In genomic region chr7:55438085-55438764, GRCh38 we compare ENCODE assay signal across 18 cellular contexts.
DNase-seq lines count a peak whose midpoint lies in the region; ATAC-seq, FAIRE-seq and TF ChIP-seq lines count a peak whose summit lies in the region.
"Had no signal": no experiment of that assay in that cellular context is flagged by ENCODE, and none has a peak within 500 bp of the region (broad histone marks: within the 10 kb centered on the region; RNA-seq: fewer than 3 reads in every experiment).

No MANE protein-coding gene starts in this region.

- H2BK12ac ChIP-seq in H9 (ENCODE audit: insufficient read length, low read depth, low read length): no peak overlapping the region

- H3K4me1 Mint-ChIP-seq in CD4-positive, CD25-positive, alpha-beta regulatory T cell: peaks cover 3 to 59% (median 32%) of the 10 kb centered on the region in 4 donors
- peaks cover 6 to 7% of the 10 kb centered on the region in 2 experiments; a peak in 3 of 4 replicates for H3K4me1 Mint-ChIP-seq in H9

- FAIRE-seq in bronchial epithelial cell (lab: Jason Lieb, UNC) (no peak), frontal cortex (lab: Jason Lieb, UNC) (no peak)
- FAIRE-seq: GM12878, H1 had no signal

- no peak overlapping the region for H3K9ac ChIP-seq in H9 (ENCODE audit: extremely low read depth, insufficient read length, low read length)

- H2AFZ ChIP-seq in H9 (ENCODE audit: low read length): no peak overlapping the region

- H3K18ac ChIP-seq in H9 (ENCODE audit: insufficient read length, low read depth, low read length): no peak overlapping the region

- H3K23ac ChIP-seq in H9 (ENCODE audit: insufficient read length, low read depth, low read length): no peak overlapping the region

- no peak overlapping the region for H2BK20ac ChIP-seq in H9 (ENCODE audit: low read depth, low read length, poor library complexity, severe bottlenecking)

- no peak overlapping the region for H3K27ac ChIP-seq in CD4-positive, CD25-positive, alpha-beta regulatory T cell (ENCODE audit: insufficient read depth, low read length, poor library complexity, severe bottlenecking)
- no peak overlapping the region for H3K27ac ChIP-seq in H9 (ENCODE audit: insufficient read length, low read depth, low read length)
- H3K27ac ChIP-seq: thoracic aorta had no signal

- no peak overlapping the region for H3K14ac ChIP-seq in H9 (ENCODE audit: insufficient read depth, low read length)

- no peaks in the 10 kb centered on the region for H3K9me3 ChIP-seq in CD4-positive, CD25-positive, alpha-beta regulatory T cell (ENCODE audit: control insufficient read depth in 2 of 2, low read length in 2 of 2)
- no peaks in the 10 kb centered on the region for H3K9me3 ChIP-seq in H9 (ENCODE audit: control insufficient read depth, low read depth, low read length)
- H3K9me3 ChIP-seq: thoracic aorta had no signal

- H3K23me2 ChIP-seq in H9 (ENCODE audit: insufficient read length, low read depth, low read length, poor library complexity, severe bottlenecking): no peaks in the 10 kb centered on the region

- no peak overlapping the region for H2AK5ac ChIP-seq in H9 (ENCODE audit: insufficient read length, low read length)

- no peaks in the 10 kb centered on the region for H3K27me3 ChIP-seq in CD4-positive, CD25-positive, alpha-beta regulatory T cell (ENCODE audit: control insufficient read depth, insufficient read depth, low read length)
- H3K27me3 ChIP-seq in H9 (ENCODE audit: insufficient read depth, low read length) (no peaks in the 10 kb centered on the region), bronchial epithelial cell (ENCODE audit: control insufficient read depth, insufficient read depth, low read length) (no peaks in the 10 kb centered on the region)

- DNase-seq in CD4-positive, CD25-positive, alpha-beta regulatory T cell: no peak
- no peak for DNase-seq in H9
- peak; percentile 78 for DNase-seq in NCI-H2196 (lab: John Stamatoyannopoulos, UW; ENCODE audit: unreplicated experiment)
- peak; percentile 23 for DNase-seq in bronchial epithelial cell (ENCODE audit: low read depth)
- no peak for DNase-seq in frontal cortex (ENCODE audit: low spot score in 2 of 2)
- DNase-seq in NCI-H1694 (lab: John Stamatoyannopoulos, UW): no peak
- DNase-seq: activated CD4-positive, alpha-beta T cell treated with anti-CD3 and anti-CD28 coated beads, Interleukin-2, amount 50 U/mL, for 4 hours; hippocampal formation; Karpas-422; naive B cell; NCI-H524 treated with DMSO at 0.1 percent for 48 hours had no signal

- ATAC-seq in CD4-positive, CD25-positive, alpha-beta regulatory T cell (ENCODE audit: low read depth in 2 of 2): no peak
- ATAC-seq in GM19324 (IDR thresholded peaks at IDR 0.05; ENCODE audit: low FRiP score, unreplicated experiment) (no peak), HG03095 (IDR thresholded peaks at IDR 0.05; ENCODE audit: unreplicated experiment) (no peak)
- ATAC-seq: GM12878 had no signal

- H3K56ac ChIP-seq in H9 (ENCODE audit: insufficient read length, low read depth, low read length): no peak overlapping the region

- H3K4me3 Mint-ChIP-seq in CD4-positive, CD25-positive, alpha-beta regulatory T cell: peak overlapping the region in 2 of 4 donors; percentile 16 to 40
- no peak overlapping the region for H3K4me3 Mint-ChIP-seq in H9
- H3K4me3 Mint-ChIP-seq: naive B cell; T-helper 2 cell treated with Interferon-gamma antibody and Interleukin-4, amounts not matched to agents 5 μg/mL and 100 μg/mL, for 36 hours had no signal

- H4K20me1 ChIP-seq in H9 (ENCODE audit: control insufficient read depth, insufficient read depth, insufficient read length): no peaks in the 10 kb centered on the region

- H2BK15ac ChIP-seq in H9 (ENCODE audit: low read depth, low read length): no peak overlapping the region

- H3K36me3 Mint-ChIP-seq in CD4-positive, CD25-positive, alpha-beta regulatory T cell: peaks cover 7% of the 10 kb centered on the region
- H3K36me3 Mint-ChIP-seq in H9 (ENCODE audit: insufficient read depth in 1 of 3, low read depth in 3 of 3): no peaks in the 10 kb centered on the region
- H3K36me3 Mint-ChIP-seq: naive B cell had no signal

- H4K91ac ChIP-seq in H9 (ENCODE audit: insufficient read length, low read depth, low read length): no peak overlapping the region

- no peak overlapping the region for H2BK120ac ChIP-seq in H9 (ENCODE audit: low read depth, low read length, poor library complexity, severe bottlenecking)

- no peaks in the 10 kb centered on the region for H3K79me2 ChIP-seq in H9 (ENCODE audit: insufficient read depth, low read length)

- H3K27ac Mint-ChIP-seq in CD4-positive, CD25-positive, alpha-beta regulatory T cell: peak overlapping the region; percentile 68 to 77 (median 69)
- H3K27ac Mint-ChIP-seq in H9: peak overlapping the region in 2 of 3 experiments; percentile 40 to 54; a peak in 3 of 7 replicates
- H3K27ac Mint-ChIP-seq: activated T-helper 2 cell treated with anti-CD3 and anti-CD28 coated beads, Interferon-gamma antibody, Interleukin-2, Interleukin-4, amounts not matched to agents 10 μg/mL and 5 μg/mL and 100 μg/mL, durations not matched to agents 14 hours and 24 hours and 36 hours; T-helper 2 cell treated with Interferon-gamma antibody and Interleukin-4, amounts not matched to agents 5 μg/mL and 100 μg/mL, for 36 hours had no signal

- no peaks in the 10 kb centered on the region for H3K79me1 ChIP-seq in H9 (ENCODE audit: insufficient read depth, low read depth, low read length, poor library complexity, severe bottlenecking)

- no peak overlapping the region for H4K8ac ChIP-seq in H9 (replicated peaks; ENCODE audit: insufficient read length, low read depth, low read length)

- no peak overlapping the region for H2BK5ac ChIP-seq in H9 (ENCODE audit: insufficient read length, low read length)

- no peak overlapping the region for H3K4ac ChIP-seq in H9 (ENCODE audit: low read depth, low read length)

- H3T11ph ChIP-seq in H9 (ENCODE audit: low read length): no peak overlapping the region

- peaks cover 0 to 2% (median 0%) of the 10 kb centered on the region in 7 donors for H3K9me3 Mint-ChIP-seq in CD4-positive, CD25-positive, alpha-beta regulatory T cell
- H3K9me3 Mint-ChIP-seq in H9: no peaks in the 10 kb centered on the region
- H3K9me3 Mint-ChIP-seq: activated T-helper 2 cell treated with anti-CD3 and anti-CD28 coated beads, Interferon-gamma antibody, Interleukin-2, Interleukin-4, amounts not matched to agents 10 μg/mL and 5 μg/mL and 100 μg/mL, durations not matched to agents 14 hours and 24 hours and 36 hours; naive B cell; T-helper 2 cell treated with Interferon-gamma antibody and Interleukin-4, amounts not matched to agents 5 μg/mL and 100 μg/mL, for 36 hours had no signal

- WGBS in H9 (ENCODE audit: extremely low coverage, insufficient read length, low lambda C conversion rate): no CpG with 5 or more reads among the region's 13 CpGs

- H3K4me1 ChIP-seq in CD4-positive, CD25-positive, alpha-beta regulatory T cell (ENCODE audit: control insufficient read depth, insufficient read depth, low read length, poor library complexity, severe bottlenecking): peaks cover 9% of the 10 kb centered on the region
- H3K4me1 ChIP-seq in H9 (ENCODE audit: insufficient read depth, low read length): no peaks in the 10 kb centered on the region

- H3K36me3 ChIP-seq in CD4-positive, CD25-positive, alpha-beta regulatory T cell (ENCODE audit: control insufficient read depth, insufficient read depth, low read length): no peaks in the 10 kb centered on the region
- H3K36me3 ChIP-seq in bronchial epithelial cell (ENCODE audit: control insufficient read depth, insufficient read depth, low read length): no peaks in the 10 kb centered on the region
- H3K36me3 ChIP-seq: thoracic aorta had no signal

- no peak for TF ChIP-seq CTCF in H9 (conservative IDR thresholded peaks at IDR 0.05)
- TF ChIP-seq CTCF in bronchial epithelial cell (IDR thresholded peaks at IDR 0.05; ENCODE audit: insufficient read depth, low read length, severe bottlenecking): no peak

- no peak overlapping the region for H3K4me3 ChIP-seq in CD4-positive, CD25-positive, alpha-beta regulatory T cell (ENCODE audit: low read depth, low read length)
- H3K4me3 ChIP-seq in bronchial epithelial cell (ENCODE audit: low read depth, low read length): no peak overlapping the region
- H3K4me3 ChIP-seq: GM12878, thoracic aorta had no signal

- no peak overlapping the region for H3K4me2 ChIP-seq in H9 (ENCODE audit: insufficient read depth, insufficient read length, low read length)

- H4K5ac ChIP-seq in H9 (ENCODE audit: insufficient read length, low read depth, low read length): no peak overlapping the region

- H3K27me3 Mint-ChIP-seq in CD4-positive, CD25-positive, alpha-beta regulatory T cell: no peaks in the 10 kb centered on the region
- H3K27me3 Mint-ChIP-seq in H9 (ENCODE audit: low read depth): peaks cover 3% of the 10 kb centered on the region; the same call in 1 of the 2 replicates

Comparison
In these comparisons a context has a peak if more than half of its experiments do, and no peak if none do; other contexts are left out.
1. DNase-seq: peak in NCI-H2196 (single experiment) and bronchial epithelial cell (single experiment); none in CD4-positive, CD25-positive, alpha-beta regulatory T cell (0 of 3), H9 (single experiment), frontal cortex (0 of 2) and NCI-H1694 (single experiment).